15 cellular contexts compared by ENCODE assay signal in the genomic region with DNA sequence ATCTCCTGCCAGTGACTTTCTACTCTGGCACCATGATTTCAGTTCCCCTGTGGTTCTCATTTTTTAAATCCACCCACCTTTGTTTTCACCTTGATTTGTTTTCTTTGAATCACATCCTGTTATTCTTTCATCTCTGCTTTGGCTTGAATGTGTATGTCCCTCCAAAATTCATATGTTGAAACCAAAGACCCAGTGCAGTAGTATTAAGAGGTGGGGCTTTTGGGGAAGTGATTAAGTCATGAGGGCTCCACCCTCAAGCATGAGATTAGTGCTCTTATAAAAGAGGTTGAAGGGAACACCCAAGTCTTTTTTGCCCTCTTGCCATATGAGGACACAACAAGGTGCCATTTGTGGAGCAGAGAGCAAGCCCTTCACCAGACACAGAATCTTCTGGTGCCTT.
DNase-seq lines count a peak whose midpoint lies in the region; ATAC-seq lines count a peak whose summit lies in the region.
"Had no signal": no experiment of that assay in that cellular context is flagged by ENCODE, and none has a peak within 500 bp of the region (broad histone marks: within the 10 kb centered on the region; RNA-seq: fewer than 3 reads in every experiment).

No MANE protein-coding gene starts in this region.

- intact Hi-C loops in activated CD4-positive, alpha-beta T cell treated with anti-CD3 and anti-CD28 coated beads for 36 hours (cut with DNase I, micrococcal nuclease) = no loop called here
- intact Hi-C loops in activated T-helper 2 cell treated with anti-CD3 and anti-CD28 coated beads, Interferon-gamma antibody, Interleukin-2, Interleukin-4, amounts not matched to agents 10 μg/mL and 5 μg/mL and 100 μg/mL, durations not matched to agents 14 hours and 24 hours and 36 hours (cut with micrococcal nuclease) = no loop called here

- no peak for DNase-seq in activated CD4-positive, alpha-beta T cell treated with anti-CD3 and anti-CD28 coated beads for 36 hours
- DNase-seq in activated CD4-positive, alpha-beta T cell treated with anti-CD3 and anti-CD28 coated beads for 48 hours = no peak
- DNase-seq in MV-4-11 (lab: John Stamatoyannopoulos, UW) (peak; percentile 35), renal cortical epithelial cell (ENCODE audit: low read depth) (peak; percentile 56), hippocampal formation (lab: John Stamatoyannopoulos, UW) (no peak), hypothalamus (lab: John Stamatoyannopoulos, UW) (no peak), H4 (ENCODE audit: low spot score) (no peak)
- DNase-seq in activated T-helper 2 cell treated with anti-CD3 and anti-CD28 coated beads, Interferon-gamma antibody, Interleukin-2, Interleukin-4, amounts not matched to agents 10 μg/mL and 5 μg/mL and 100 μg/mL, durations not matched to agents 14 hours and 24 hours and 36 hours (ENCODE audit: low spot score) = no peak
- DNase-seq: heart right ventricle; natural killer cell; NCI-H2029 treated with DMSO at 0.1 percent for 48 hours; NCI-H524; Right ventricle myocardium superior; stimulated activated CD8-positive, alpha-beta memory T cell treated with anti-CD3 and anti-CD28 coated beads, Interleukin-4, amount 100 ng/mL, for 48 hours; WERI-Rb-1 had no signal

- peaks cover 28% of the 10 kb centered on the region for H3K4me1 Mint-ChIP-seq in activated CD4-positive, alpha-beta T cell treated with anti-CD3 and anti-CD28 coated beads for 36 hours
- peaks cover 38% of the 10 kb centered on the region for H3K4me1 Mint-ChIP-seq in activated T-helper 2 cell treated with anti-CD3 and anti-CD28 coated beads, Interferon-gamma antibody, Interleukin-2, Interleukin-4, amounts not matched to agents 10 μg/mL and 5 μg/mL and 100 μg/mL, durations not matched to agents 14 hours and 24 hours and 36 hours (ENCODE audit: low read depth)

- H3K4me3 Mint-ChIP-seq in activated CD4-positive, alpha-beta T cell treated with anti-CD3 and anti-CD28 coated beads for 36 hours = no peak overlapping the region
- H3K4me3 Mint-ChIP-seq in activated T-helper 2 cell treated with anti-CD3 and anti-CD28 coated beads, Interferon-gamma antibody, Interleukin-2, Interleukin-4, amounts not matched to agents 10 μg/mL and 5 μg/mL and 100 μg/mL, durations not matched to agents 14 hours and 24 hours and 36 hours (ENCODE audit: low read depth) = no peak overlapping the region
- H3K4me3 Mint-ChIP-seq: natural killer cell had no signal

- peaks cover 13% of the 10 kb centered on the region for H3K9me3 Mint-ChIP-seq in activated CD4-positive, alpha-beta T cell treated with anti-CD3 and anti-CD28 coated beads for 36 hours (ENCODE audit: low read depth)
- peaks cover 20% of the 10 kb centered on the region for H3K9me3 Mint-ChIP-seq in activated T-helper 2 cell treated with anti-CD3 and anti-CD28 coated beads, Interferon-gamma antibody, Interleukin-2, Interleukin-4, amounts not matched to agents 10 μg/mL and 5 μg/mL and 100 μg/mL, durations not matched to agents 14 hours and 24 hours and 36 hours

- H3K27me3 Mint-ChIP-seq in activated CD4-positive, alpha-beta T cell treated with anti-CD3 and anti-CD28 coated beads for 36 hours = no peaks in the 10 kb centered on the region
- H3K27me3 Mint-ChIP-seq in activated T-helper 2 cell treated with anti-CD3 and anti-CD28 coated beads, Interferon-gamma antibody, Interleukin-2, Interleukin-4, amounts not matched to agents 10 μg/mL and 5 μg/mL and 100 μg/mL, durations not matched to agents 14 hours and 24 hours and 36 hours (ENCODE audit: low read depth) = no peaks in the 10 kb centered on the region

- POLR2A ChIA-PET in activated CD4-positive, alpha-beta T cell treated with anti-CD3 and anti-CD28 coated beads for 36 hours (lab: Charles Lee) = no interaction called here

- H3K36me3 Mint-ChIP-seq in activated CD4-positive, alpha-beta T cell treated with anti-CD3 and anti-CD28 coated beads for 36 hours (ENCODE audit: low read depth) = peaks cover 18% of the 10 kb centered on the region
- peaks cover 42% of the 10 kb centered on the region for H3K36me3 Mint-ChIP-seq in activated T-helper 2 cell treated with anti-CD3 and anti-CD28 coated beads, Interferon-gamma antibody, Interleukin-2, Interleukin-4, amounts not matched to agents 10 μg/mL and 5 μg/mL and 100 μg/mL, durations not matched to agents 14 hours and 24 hours and 36 hours (ENCODE audit: low read depth)
- H3K36me3 Mint-ChIP-seq: natural killer cell had no signal

- ATAC-seq in activated CD4-positive, alpha-beta T cell treated with anti-CD3 and anti-CD28 coated beads for 36 hours = peak; percentile 83
- ATAC-seq: heart right ventricle, natural killer cell had no signal

- CTCF ChIA-PET in activated CD4-positive, alpha-beta T cell treated with anti-CD3 and anti-CD28 coated beads for 36 hours (lab: Charles Lee) = no interaction called here

- peak overlapping the region; percentile 81 for H3K27ac Mint-ChIP-seq in activated CD4-positive, alpha-beta T cell treated with anti-CD3 and anti-CD28 coated beads for 36 hours
- peak overlapping the region; percentile 22 for H3K27ac Mint-ChIP-seq in activated T-helper 2 cell treated with anti-CD3 and anti-CD28 coated beads, Interferon-gamma antibody, Interleukin-2, Interleukin-4, amounts not matched to agents 10 μg/mL and 5 μg/mL and 100 μg/mL, durations not matched to agents 14 hours and 24 hours and 36 hours
- H3K27ac Mint-ChIP-seq: natural killer cell had no signal

Comparison
In these comparisons a context has a peak if more than half of its experiments do, and no peak if none do; other contexts are left out.
1. DNase-seq: peak in MV-4-11 (single experiment) and renal cortical epithelial cell (single experiment); none in activated CD4-positive, alpha-beta T cell treated with anti-CD3 and anti-CD28 coated beads for 36 hours (single experiment), activated CD4-positive, alpha-beta T cell treated with anti-CD3 and anti-CD28 coated beads for 48 hours (single experiment), activated T-helper 2 cell treated with anti-CD3 and anti-CD28 coated beads, Interferon-gamma antibody, Interleukin-2, Interleukin-4, amounts not matched to agents 10 μg/mL and 5 μg/mL and 100 μg/mL, durations not matched to agents 14 hours and 24 hours and 36 hours (single experiment), hippocampal formation (0 of 2), hypothalamus (0 of 51) and H4 (single experiment).